28 cellular contexts compared by ENCODE assay signal in the genomic region with DNA sequence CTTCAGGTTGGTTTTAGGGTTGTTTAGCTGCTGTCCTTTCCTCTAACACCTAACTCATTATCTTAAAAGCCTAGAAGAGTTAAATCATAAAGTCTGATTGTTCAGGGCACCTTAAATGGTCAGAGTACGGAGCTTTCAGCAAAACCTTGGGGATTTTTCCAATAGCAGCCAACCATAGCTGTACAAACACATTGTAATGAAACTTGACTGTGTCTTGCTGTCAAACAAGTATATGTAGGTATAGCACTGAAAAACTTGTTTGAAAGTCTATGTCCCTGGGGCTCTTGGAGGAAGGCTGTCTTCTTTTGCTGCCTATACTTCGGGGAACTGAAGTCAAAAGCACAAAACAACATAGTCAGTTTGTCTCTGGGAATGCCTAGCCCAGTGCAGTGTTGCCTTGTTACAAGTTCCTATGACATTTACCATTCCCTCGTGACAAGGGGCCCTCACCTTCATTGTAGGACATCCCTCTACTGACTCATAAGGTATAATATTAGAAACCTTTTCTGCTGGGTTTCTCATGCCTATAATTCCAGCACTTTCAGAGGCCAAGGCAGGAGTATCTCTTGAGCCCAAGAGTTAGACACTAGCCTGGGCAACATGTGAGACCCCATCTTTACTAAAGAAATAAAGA.
"Had no signal": no experiment of that assay in that cellular context is flagged by ENCODE, and none has a peak within 500 bp of the region (broad histone marks: within the 10 kb centered on the region; RNA-seq: fewer than 3 reads in every experiment).

No MANE protein-coding gene starts in this region.

- H3K27ac Mint-ChIP-seq: activated CD4-positive, alpha-beta memory T cell treated with anti-CD3 and anti-CD28 coated beads for 36 hours; activated CD4-positive, alpha-beta T cell treated with anti-CD3 and anti-CD28 coated beads, Interleukin-2, amount 10 ng/mL, durations not matched to agents 24 days and 14 days; activated naive CD4-positive, alpha-beta T cell treated with anti-CD3 and anti-CD28 coated beads, Interleukin-2, amount 10 ng/mL, durations not matched to agents 7 days and 5 days; activated naive CD8-positive, alpha-beta T cell treated with anti-CD3 and anti-CD28 coated beads, Interleukin-2, amount 10 ng/mL, durations not matched to agents 7 days and 5 days; nephron; T-helper 1 cell treated with Interleukin-12 subunit alpha and Interleukin-12 subunit beta and Interleukin-4 antibody, amounts not matched to agents 30 μg/mL and 1 μg/mL, for 36 hours had no signal

- H3K9me3 Mint-ChIP-seq: activated CD4-positive, alpha-beta memory T cell treated with anti-CD3 and anti-CD28 coated beads for 36 hours; activated naive CD4-positive, alpha-beta T cell treated with anti-CD3 and anti-CD28 coated beads, Interleukin-2, amount 10 ng/mL, durations not matched to agents 7 days and 5 days; nephron had no signal

- H3K27me3 Mint-ChIP-seq: activated CD4-positive, alpha-beta memory T cell treated with anti-CD3 and anti-CD28 coated beads for 36 hours; activated CD4-positive, alpha-beta T cell treated with anti-CD3 and anti-CD28 coated beads, Interleukin-2, amount 10 ng/mL, durations not matched to agents 24 days and 14 days; activated naive CD4-positive, alpha-beta T cell treated with anti-CD3 and anti-CD28 coated beads, Interleukin-2, amount 10 ng/mL, durations not matched to agents 7 days and 5 days; activated naive CD8-positive, alpha-beta T cell treated with anti-CD3 and anti-CD28 coated beads, Interleukin-2, amount 10 ng/mL, durations not matched to agents 7 days and 5 days had no signal

- H3K27me3 ChIP-seq: brain microvascular endothelial cell, colonic mucosa, left lung, neutrophil, right lobe of liver, testis, uterus had no signal

- DNase-seq: activated CD4-positive, alpha-beta memory T cell treated with anti-CD3 and anti-CD28 coated beads for 36 hours; activated CD4-positive, alpha-beta T cell treated with anti-CD3 and anti-CD28 coated beads, Interleukin-2, amount 10 ng/mL, durations not matched to agents 24 days and 14 days; activated CD4-positive, CD25-positive, alpha-beta regulatory T cell treated with anti-CD3 and anti-CD28 coated beads, Interleukin-2, amount 50 U/mL, for 72 hours; activated CD8-positive, alpha-beta memory T cell treated with anti-CD3 and anti-CD28 coated beads, Interleukin-2, amount 50 U/mL, for 4 hours; activated gamma-delta T cell; activated naive CD4-positive, alpha-beta T cell treated with anti-CD3 and anti-CD28 coated beads, Interleukin-2, amount 10 ng/mL, durations not matched to agents 7 days and 5 days; activated naive CD8-positive, alpha-beta T cell treated with anti-CD3 and anti-CD28 coated beads, Interleukin-2, amount 10 ng/mL, durations not matched to agents 7 days and 5 days; activated T-cell treated with anti-CD3 and anti-CD28 coated beads, Interleukin-2, amount 50 U/mL, for 1 hour; brain microvascular endothelial cell; colonic mucosa; effector CD8-positive, alpha-beta T cell; erythroblast; foreskin fibroblast; head of caudate nucleus; hypothalamus; left lung; right lobe of liver; stimulated activated CD4-positive, alpha-beta T cell treated with anti-CD3 and anti-CD28 coated beads, Interleukin-12 subunit alpha, Interleukin-12 subunit beta, amount 100 ng/mL, for 4 hours; stimulated activated CD4-positive, alpha-beta T cell treated with anti-CD3 and anti-CD28 coated beads, Interleukin-4, amount 100 ng/mL, for 1 hour; stimulated activated naive CD8-positive, alpha-beta T cell treated with anti-CD3 and anti-CD28 coated beads, Interleukin-15, Interleukin-2, amounts not matched to agents 100 U/mL and 50 U/mL, for 24 hours; SW 1271; T-helper 9 cell; testis; uterus had no signal

- H3K4me3 Mint-ChIP-seq: activated CD4-positive, alpha-beta memory T cell treated with anti-CD3 and anti-CD28 coated beads for 36 hours; activated CD4-positive, alpha-beta T cell treated with anti-CD3 and anti-CD28 coated beads, Interleukin-2, amount 10 ng/mL, durations not matched to agents 24 days and 14 days; activated naive CD4-positive, alpha-beta T cell treated with anti-CD3 and anti-CD28 coated beads, Interleukin-2, amount 10 ng/mL, durations not matched to agents 7 days and 5 days; activated naive CD8-positive, alpha-beta T cell treated with anti-CD3 and anti-CD28 coated beads, Interleukin-2, amount 10 ng/mL, durations not matched to agents 7 days and 5 days; nephron; T-helper 1 cell treated with Interleukin-12 subunit alpha and Interleukin-12 subunit beta and Interleukin-4 antibody, amounts not matched to agents 30 μg/mL and 1 μg/mL, for 36 hours had no signal

- H3K4me1 ChIP-seq: colonic mucosa, right lobe of liver, testis had no signal

- H3K4me1 Mint-ChIP-seq: activated CD4-positive, alpha-beta T cell treated with anti-CD3 and anti-CD28 coated beads, Interleukin-2, amount 10 ng/mL, durations not matched to agents 24 days and 14 days; activated naive CD4-positive, alpha-beta T cell treated with anti-CD3 and anti-CD28 coated beads, Interleukin-2, amount 10 ng/mL, durations not matched to agents 7 days and 5 days; activated naive CD8-positive, alpha-beta T cell treated with anti-CD3 and anti-CD28 coated beads, Interleukin-2, amount 10 ng/mL, durations not matched to agents 7 days and 5 days had no signal

- H3K36me3 ChIP-seq: brain microvascular endothelial cell, colonic mucosa, left lung, neutrophil, right lobe of liver, uterus had no signal

- H3K4me3 ChIP-seq: colonic mucosa, left lung, lung, right lobe of liver, testis, uterus had no signal

- ATAC-seq: left lung; right lobe of liver; stimulated activated naive CD8-positive, alpha-beta T cell treated with anti-CD3 and anti-CD28 coated beads, Interleukin-15, Interleukin-2, amounts not matched to agents 100 U/mL and 50 U/mL, for 24 hours had no signal

- H3K36me3 Mint-ChIP-seq: activated CD4-positive, alpha-beta memory T cell treated with anti-CD3 and anti-CD28 coated beads for 36 hours; activated naive CD4-positive, alpha-beta T cell treated with anti-CD3 and anti-CD28 coated beads, Interleukin-2, amount 10 ng/mL, durations not matched to agents 7 days and 5 days; activated naive CD8-positive, alpha-beta T cell treated with anti-CD3 and anti-CD28 coated beads, Interleukin-2, amount 10 ng/mL, durations not matched to agents 7 days and 5 days had no signal

- H3K9me3 ChIP-seq: colonic mucosa, left lung, neutrophil, right lobe of liver, testis, uterus had no signal

- H3K27ac ChIP-seq: brain microvascular endothelial cell, colonic mucosa, left lung, neutrophil, right lobe of liver, testis had no signal
